In the genomic region with DNA sequence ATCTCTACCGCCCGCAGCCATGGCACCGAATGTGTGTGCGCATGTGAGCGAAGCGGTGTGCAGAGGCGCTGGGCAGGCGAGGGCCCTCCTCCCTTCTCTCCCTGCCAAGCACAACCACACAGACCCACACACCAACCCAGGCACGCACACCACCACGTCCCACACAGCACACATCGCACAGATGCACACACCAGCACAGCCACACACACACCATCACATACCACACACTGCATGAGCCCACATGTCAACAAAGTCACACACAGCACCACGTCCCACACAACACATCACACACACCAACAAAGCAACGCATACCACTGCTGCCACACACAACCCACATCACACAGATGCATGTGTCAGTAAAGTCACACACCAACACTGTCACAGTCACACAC, we compare ENCODE assay signal across 2 cellular contexts.
TF ChIP-seq lines count a peak whose summit lies in the region.

No MANE protein-coding gene starts in this region.

TF ChIP-seq in HEK293, 187 proteins besides CTCF, POLR2A, EP300 and RAD21 (continues in another document):
- no peak; the same call in 1 of the 2 replicates for TF ChIP-seq ZBTB48 (tag by site-specific recombination; IDR thresholded peaks at IDR 0.05)
- TF ChIP-seq ZNF10 (tag by site-specific recombination; IDR thresholded peaks at IDR 0.05), result no peak
- TF ChIP-seq EGR2 (tag by site-specific recombination; IDR thresholded peaks at IDR 0.05; ENCODE audit: low read depth), result peak; percentile 78; the same call in 1 of the 2 replicates
- TF ChIP-seq, protein P1, sequence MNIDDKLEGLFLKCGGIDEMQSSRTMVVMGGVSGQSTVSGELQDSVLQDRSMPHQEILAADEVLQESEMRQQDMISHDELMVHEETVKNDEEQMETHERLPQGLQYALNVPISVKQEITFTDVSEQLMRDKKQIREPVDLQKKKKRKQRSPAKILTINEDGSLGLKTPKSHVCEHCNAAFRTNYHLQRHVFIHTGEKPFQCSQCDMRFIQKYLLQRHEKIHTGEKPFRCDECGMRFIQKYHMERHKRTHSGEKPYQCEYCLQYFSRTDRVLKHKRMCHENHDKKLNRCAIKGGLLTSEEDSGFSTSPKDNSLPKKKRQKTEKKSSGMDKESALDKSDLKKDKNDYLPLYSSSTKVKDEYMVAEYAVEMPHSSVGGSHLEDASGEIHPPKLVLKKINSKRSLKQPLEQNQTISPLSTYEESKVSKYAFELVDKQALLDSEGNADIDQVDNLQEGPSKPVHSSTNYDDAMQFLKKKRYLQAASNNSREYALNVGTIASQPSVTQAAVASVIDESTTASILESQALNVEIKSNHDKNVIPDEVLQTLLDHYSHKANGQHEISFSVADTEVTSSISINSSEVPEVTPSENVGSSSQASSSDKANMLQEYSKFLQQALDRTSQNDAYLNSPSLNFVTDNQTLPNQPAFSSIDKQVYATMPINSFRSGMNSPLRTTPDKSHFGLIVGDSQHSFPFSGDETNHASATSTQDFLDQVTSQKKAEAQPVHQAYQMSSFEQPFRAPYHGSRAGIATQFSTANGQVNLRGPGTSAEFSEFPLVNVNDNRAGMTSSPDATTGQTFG (tag by site-specific recombination; IDR thresholded peaks at IDR 0.05; ENCODE audit: borderline replicate concordance), result no peak
- no peak for TF ChIP-seq ZNF596 (tag by site-specific recombination; IDR thresholded peaks at IDR 0.05)
- no peak for TF ChIP-seq ZNF792 (tag by site-specific recombination; IDR thresholded peaks at IDR 0.05)
- TF ChIP-seq ZNF521 (tag by site-specific recombination; IDR thresholded peaks at IDR 0.05), result 0 out of 2 replicates have a peak, but pooled peaks have one; percentile 51
- no peak for TF ChIP-seq PRDM1 (tag by site-specific recombination; IDR thresholded peaks at IDR 0.05)
- TF ChIP-seq, protein P2, sequence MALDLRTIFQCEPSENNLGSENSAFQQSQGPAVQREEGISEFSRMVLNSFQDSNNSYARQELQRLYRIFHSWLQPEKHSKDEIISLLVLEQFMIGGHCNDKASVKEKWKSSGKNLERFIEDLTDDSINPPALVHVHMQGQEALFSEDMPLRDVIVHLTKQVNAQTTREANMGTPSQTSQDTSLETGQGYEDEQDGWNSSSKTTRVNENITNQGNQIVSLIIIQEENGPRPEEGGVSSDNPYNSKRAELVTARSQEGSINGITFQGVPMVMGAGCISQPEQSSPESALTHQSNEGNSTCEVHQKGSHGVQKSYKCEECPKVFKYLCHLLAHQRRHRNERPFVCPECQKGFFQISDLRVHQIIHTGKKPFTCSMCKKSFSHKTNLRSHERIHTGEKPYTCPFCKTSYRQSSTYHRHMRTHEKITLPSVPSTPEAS (tag by site-specific recombination; IDR thresholded peaks at IDR 0.05), result peak; percentile 76
- TF ChIP-seq ZNF768 (tag by site-specific recombination; IDR thresholded peaks at IDR 0.05), result no peak
- 0 out of 2 replicates have a peak, but pooled peaks have one; percentile 16 for TF ChIP-seq ZNF169 (tag by site-specific recombination; IDR thresholded peaks at IDR 0.05)
- TF ChIP-seq, protein P3, sequence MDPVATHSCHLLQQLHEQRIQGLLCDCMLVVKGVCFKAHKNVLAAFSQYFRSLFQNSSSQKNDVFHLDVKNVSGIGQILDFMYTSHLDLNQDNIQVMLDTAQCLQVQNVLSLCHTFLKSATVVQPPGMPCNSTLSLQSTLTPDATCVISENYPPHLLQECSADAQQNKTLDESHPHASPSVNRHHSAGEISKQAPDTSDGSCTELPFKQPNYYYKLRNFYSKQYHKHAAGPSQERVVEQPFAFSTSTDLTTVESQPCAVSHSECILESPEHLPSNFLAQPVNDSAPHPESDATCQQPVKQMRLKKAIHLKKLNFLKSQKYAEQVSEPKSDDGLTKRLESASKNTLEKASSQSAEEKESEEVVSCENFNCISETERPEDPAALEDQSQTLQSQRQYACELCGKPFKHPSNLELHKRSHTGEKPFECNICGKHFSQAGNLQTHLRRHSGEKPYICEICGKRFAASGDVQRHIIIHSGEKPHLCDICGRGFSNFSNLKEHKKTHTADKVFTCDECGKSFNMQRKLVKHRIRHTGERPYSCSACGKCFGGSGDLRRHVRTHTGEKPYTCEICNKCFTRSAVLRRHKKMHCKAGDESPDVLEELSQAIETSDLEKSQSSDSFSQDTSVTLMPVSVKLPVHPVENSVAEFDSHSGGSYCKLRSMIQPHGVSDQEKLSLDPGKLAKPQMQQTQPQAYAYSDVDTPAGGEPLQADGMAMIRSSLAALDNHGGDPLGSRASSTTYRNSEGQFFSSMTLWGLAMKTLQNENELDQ (tag by site-specific recombination; IDR thresholded peaks at IDR 0.05; ENCODE audit: low read depth), result no peak
- TF ChIP-seq ZNF311 (tag by site-specific recombination; IDR thresholded peaks at IDR 0.05; ENCODE audit: borderline replicate concordance), result peak; percentile 89; the same call in 1 of the 2 replicates
- TF ChIP-seq ZNF175 (tag by site-specific recombination; IDR thresholded peaks at IDR 0.05), result peak; percentile 92; the same call in 1 of the 2 replicates
- peak; percentile 88 for TF ChIP-seq ZFHX2 (tag by site-specific recombination; conservative IDR thresholded peaks at IDR 0.05)
- no peak for TF ChIP-seq ZNF391 (tag by site-specific recombination; IDR thresholded peaks at IDR 0.05; ENCODE audit: borderline replicate concordance, low read depth)
- TF ChIP-seq, protein P4, sequence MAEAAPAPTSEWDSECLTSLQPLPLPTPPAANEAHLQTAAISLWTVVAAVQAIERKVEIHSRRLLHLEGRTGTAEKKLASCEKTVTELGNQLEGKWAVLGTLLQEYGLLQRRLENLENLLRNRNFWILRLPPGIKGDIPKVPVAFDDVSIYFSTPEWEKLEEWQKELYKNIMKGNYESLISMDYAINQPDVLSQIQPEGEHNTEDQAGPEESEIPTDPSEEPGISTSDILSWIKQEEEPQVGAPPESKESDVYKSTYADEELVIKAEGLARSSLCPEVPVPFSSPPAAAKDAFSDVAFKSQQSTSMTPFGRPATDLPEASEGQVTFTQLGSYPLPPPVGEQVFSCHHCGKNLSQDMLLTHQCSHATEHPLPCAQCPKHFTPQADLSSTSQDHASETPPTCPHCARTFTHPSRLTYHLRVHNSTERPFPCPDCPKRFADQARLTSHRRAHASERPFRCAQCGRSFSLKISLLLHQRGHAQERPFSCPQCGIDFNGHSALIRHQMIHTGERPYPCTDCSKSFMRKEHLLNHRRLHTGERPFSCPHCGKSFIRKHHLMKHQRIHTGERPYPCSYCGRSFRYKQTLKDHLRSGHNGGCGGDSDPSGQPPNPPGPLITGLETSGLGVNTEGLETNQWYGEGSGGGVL (tag by site-specific recombination; IDR thresholded peaks at IDR 0.05), result peak; percentile 12; the same call in 1 of the 2 replicates

TF ChIP-seq in H1, 55 proteins besides CTCF, POLR2A, EP300 and RAD21:
- TF ChIP-seq POLR2AphosphoS5 (IDR thresholded peaks at IDR 0.05; ENCODE audit: low read depth, low read length), result no peak
- no peak for TF ChIP-seq KDM4A (IDR thresholded peaks at IDR 0.05; ENCODE audit: low read depth, low read length, severe bottlenecking)
- no peak for TF ChIP-seq MAFK (IDR thresholded peaks at IDR 0.05; ENCODE audit: low read depth, low read length)
- no peak for TF ChIP-seq SAP30 (IDR thresholded peaks at IDR 0.05; ENCODE audit: insufficient read depth, insufficient replicate concordance, low read length)
- peak; percentile 12 for TF ChIP-seq EZH2 (IDR thresholded peaks at IDR 0.05; ENCODE audit: low read depth, low read length, severe bottlenecking)
